9 cellular contexts compared by ENCODE assay signal in genomic region chr10:84193846-84194423, GRCh38. TPM values are rescaled to one million over a fixed set of nuclear protein-coding genes. Genes with fewer than 3 reads are reported as not detected.
DNase-seq lines count a peak whose midpoint lies in the region; ATAC-seq and TF ChIP-seq lines count a peak whose summit lies in the region.
"Had no signal": no experiment of that assay in that cellular context is flagged by ENCODE, and none has a peak within 500 bp of the region (broad histone marks: within the 10 kb centered on the region; RNA-seq: fewer than 3 reads in every experiment).

No MANE protein-coding gene starts in this region.

- H4K20me1 ChIP-seq in MM.1S (ENCODE audit: insufficient read depth, low read length), result no peaks in the 10 kb centered on the region

- peak overlapping the region; percentile 32 for H3K27ac Mint-ChIP-seq in stimulated activated effector memory CD8-positive, alpha-beta T cell treated with anti-CD3 and anti-CD28 coated beads, Interleukin-12 subunit alpha, Interleukin-12 subunit beta, amount 100 ng/mL, for 72 hours

- no peak for DNase-seq in MM.1S
- DNase-seq in right atrium auricular region (ENCODE audit: low spot score), result no peak
- no peak for DNase-seq in stimulated activated effector memory CD8-positive, alpha-beta T cell treated with anti-CD3 and anti-CD28 coated beads, Interleukin-12 subunit alpha, Interleukin-12 subunit beta, amount 100 ng/mL, for 72 hours (ENCODE audit: low spot score in 2 of 2)
- DNase-seq in aorta, result no peak
- DNase-seq in germinal center (ENCODE audit: low spot score), result no peak
- DNase-seq in COLO668 (lab: John Stamatoyannopoulos, UW; ENCODE audit: unreplicated experiment), result no peak
- DNase-seq: kidney had no signal

- H3K27me3 ChIP-seq in MM.1S (replicated peaks; ENCODE audit: insufficient read depth, low read length) (no peaks in the 10 kb centered on the region), right atrium auricular region (no peaks in the 10 kb centered on the region), aorta (ENCODE audit: control insufficient read depth in 1 of 2, insufficient read depth in 2 of 2, low read length in 1 of 2) (no peaks in the 10 kb centered on the region)

- H3K27ac ChIP-seq in MM.1S (ENCODE audit: low read length), result no peak overlapping the region
- no peak overlapping the region for H3K27ac ChIP-seq in right atrium auricular region
- no peak overlapping the region for H3K27ac ChIP-seq in aorta (ENCODE audit: low read depth in 1 of 2, low read length in 2 of 2)

- peaks cover 21% of the 10 kb centered on the region for H3K4me1 Mint-ChIP-seq in stimulated activated effector memory CD8-positive, alpha-beta T cell treated with anti-CD3 and anti-CD28 coated beads, Interleukin-12 subunit alpha, Interleukin-12 subunit beta, amount 100 ng/mL, for 72 hours

- H3F3A ChIP-seq in MM.1S (ENCODE audit: insufficient read depth, low read length), result no peaks in the 10 kb centered on the region

- H3K4me1 ChIP-seq in MM.1S (ENCODE audit: low read length), result no peaks in the 10 kb centered on the region
- peaks cover 0 to 16% of the 10 kb centered on the region in 2 donors for H3K4me1 ChIP-seq in right atrium auricular region
- H3K4me1 ChIP-seq in aorta (ENCODE audit: control insufficient read depth in 1 of 2, insufficient read depth in 2 of 2, low read length in 2 of 2), result no peaks in the 10 kb centered on the region

- no peak for TF ChIP-seq CTCF in MM.1S (IDR thresholded peaks at IDR 0.05; ENCODE audit: low read length)
- no peak for TF ChIP-seq CTCF in right atrium auricular region (IDR thresholded peaks at IDR 0.05)

- H3K79me2 ChIP-seq in MM.1S (ENCODE audit: low read length), result no peaks in the 10 kb centered on the region

- 34 to 39% methylated on average over 5 of the region's 5 CpGs for WGBS in aorta, 2 donors

- intact Hi-C loops in aorta (cut with DNase I), result no loop called here

- no peaks in the 10 kb centered on the region for H3K36me3 Mint-ChIP-seq in stimulated activated effector memory CD8-positive, alpha-beta T cell treated with anti-CD3 and anti-CD28 coated beads, Interleukin-12 subunit alpha, Interleukin-12 subunit beta, amount 100 ng/mL, for 72 hours

- peak overlapping the region; percentile 61 for H3K4me3 Mint-ChIP-seq in stimulated activated effector memory CD8-positive, alpha-beta T cell treated with anti-CD3 and anti-CD28 coated beads, Interleukin-12 subunit alpha, Interleukin-12 subunit beta, amount 100 ng/mL, for 72 hours

- no peaks in the 10 kb centered on the region for H3K36me3 ChIP-seq in MM.1S (replicated peaks; ENCODE audit: insufficient read depth, low read length)
- no peaks in the 10 kb centered on the region for H3K36me3 ChIP-seq in right atrium auricular region
- H3K36me3 ChIP-seq in aorta (ENCODE audit: control insufficient read depth in 1 of 2, insufficient read depth in 2 of 2, low read length in 1 of 2), result no peaks in the 10 kb centered on the region

- peak; percentile 29 for ATAC-seq in GM19395 (IDR thresholded peaks at IDR 0.05; ENCODE audit: unreplicated experiment)
- no peak for ATAC-seq in stimulated activated effector memory CD8-positive, alpha-beta T cell treated with anti-CD3 and anti-CD28 coated beads, Interleukin-12 subunit alpha, Interleukin-12 subunit beta, amount 100 ng/mL, for 72 hours
- ATAC-seq in aorta (ENCODE audit: low FRiP score), result no peak

- no peaks in the 10 kb centered on the region for H3K9me3 Mint-ChIP-seq in stimulated activated effector memory CD8-positive, alpha-beta T cell treated with anti-CD3 and anti-CD28 coated beads, Interleukin-12 subunit alpha, Interleukin-12 subunit beta, amount 100 ng/mL, for 72 hours

- H3K4me3 ChIP-seq in MM.1S (ENCODE audit: low read length) (peak overlapping the region; percentile 53), right atrium auricular region (peak overlapping the region; percentile 13 to 56), aorta (ENCODE audit: low read length in 2 of 2) (peak overlapping the region in 1 of 2 donors; percentile 55)

- H3K9ac ChIP-seq in MM.1S (ENCODE audit: low read length), result peak overlapping the region; percentile 22; the same call in 1 of the 2 replicates

- H3K4me2 ChIP-seq in MM.1S (ENCODE audit: low read depth, low read length), result peak overlapping the region; percentile 92

- H3K9me2 ChIP-seq in MM.1S (replicated peaks; ENCODE audit: insufficient read depth, low read length), result no peaks in the 10 kb centered on the region

- H3K9me3 ChIP-seq in MM.1S (replicated peaks; ENCODE audit: insufficient read depth, low read length), result no peaks in the 10 kb centered on the region
- no peaks in the 10 kb centered on the region for H3K9me3 ChIP-seq in right atrium auricular region
- no peaks in the 10 kb centered on the region for H3K9me3 ChIP-seq in aorta (ENCODE audit: control insufficient read depth, low read length)

- peak overlapping the region; percentile 54 for H2AFZ ChIP-seq in MM.1S (ENCODE audit: low read length)

RNA-seq across cellular contexts. Expression of gene CDHR1, which starts 0.4 kb away (rescaled TPM):
- total RNA-seq in right atrium auricular region (1 to 10 TPM in 1 of 2 donors, under 1 TPM in 1; 0.55 to 1.6 TPM), aorta (under 1 TPM; 0.32 to 0.42 TPM)
- not detected for polyA plus RNA-seq in aorta

RNA-seq across cellular contexts. Expression of gene GPR15LG, which starts 20.3 kb away (rescaled TPM):
- not detected for total RNA-seq in right atrium auricular region
- total RNA-seq in aorta, result not detected
- polyA plus RNA-seq in aorta, result 1 to 10 TPM in 1 of 2 donors, under 1 TPM in 1; 0.59 to 1.0 TPM
- total RNA-seq: subcutaneous adipose tissue had no signal

RNA-seq across cellular contexts. Expression of gene LRIT2, which starts 31.4 kb away (rescaled TPM):
- total RNA-seq in right atrium auricular region (not detected), aorta (not detected)
- not detected for polyA plus RNA-seq in aorta
- total RNA-seq: kidney, subcutaneous adipose tissue had no signal

RNA-seq across cellular contexts. Expression of gene LRIT1, which starts 47.4 kb away (rescaled TPM):
- not detected for total RNA-seq in right atrium auricular region
- total RNA-seq in aorta, result not detected
- polyA plus RNA-seq in aorta, result not detected
- total RNA-seq: kidney, subcutaneous adipose tissue had no signal

RNA-seq across cellular contexts. Expression of gene RGR, which starts 50.9 kb away (rescaled TPM):
- total RNA-seq in right atrium auricular region, result not detected
- total RNA-seq in aorta, result not detected
- polyA plus RNA-seq in aorta, result not detected
- total RNA-seq: kidney had no signal
